Comparison of ENCODE assay signal across 8 cellular contexts in genomic region chr12:56007892-56008471, GRCh38. TPM values are rescaled to one million over a fixed set of nuclear protein-coding genes. Genes with fewer than 3 reads are reported as not detected.
DNase-seq lines count a peak whose midpoint lies in the region; ATAC-seq and TF ChIP-seq lines count a peak whose summit lies in the region.

No MANE protein-coding gene starts in this region.

- peak; percentile 3 for TF ChIP-seq POLR2A in GM19099 (IDR thresholded peaks at IDR 0.05; ENCODE audit: extremely low read depth, insufficient read length, low read depth)

- peak; percentile 48 for ATAC-seq in stimulated activated naive CD8-positive, alpha-beta T cell treated with anti-CD3 and anti-CD28 coated beads, Interleukin-15, amount 100 ng/mL, for 72 hours
- ATAC-seq in HG03097 (IDR thresholded peaks at IDR 0.05; ENCODE audit: low FRiP score, unreplicated experiment), result no peak

- DNase-seq in AG20443 (ENCODE audit: low spot score) (peak; percentile 58), Kasumi-1 (lab: John Stamatoyannopoulos, UW) (peak; percentile 37 to 38), T47D (ENCODE audit: low read depth in 1 of 2, low spot score in 1 of 2) (peak; percentile 39 to 43), kidney epithelial cell (ENCODE audit: low read depth) (no peak), H4 (ENCODE audit: low spot score) (no peak)
- no peak for DNase-seq in stimulated activated naive CD8-positive, alpha-beta T cell treated with anti-CD3 and anti-CD28 coated beads, Interleukin-15, amount 100 ng/mL, for 72 hours

- H3K27me3 ChIP-seq in kidney epithelial cell (ENCODE audit: control insufficient read depth, insufficient read depth, low read length), result no peaks in the 10 kb centered on the region

- H3K27me3 Mint-ChIP-seq in stimulated activated naive CD8-positive, alpha-beta T cell treated with anti-CD3 and anti-CD28 coated beads, Interleukin-15, amount 100 ng/mL, for 72 hours, result no peaks in the 10 kb centered on the region

- peaks cover 2% of the 10 kb centered on the region for H3K36me3 ChIP-seq in kidney epithelial cell (ENCODE audit: control insufficient read depth, insufficient read depth, low read length)

- peaks cover 57% of the 10 kb centered on the region for H3K4me1 Mint-ChIP-seq in stimulated activated naive CD8-positive, alpha-beta T cell treated with anti-CD3 and anti-CD28 coated beads, Interleukin-15, amount 100 ng/mL, for 72 hours

- TF ChIP-seq CTCF in kidney epithelial cell (IDR thresholded peaks at IDR 0.05; ENCODE audit: insufficient read depth, low read length, poor library complexity, severe bottlenecking), result no peak

- peak overlapping the region; percentile 78 for H3K4me3 ChIP-seq in kidney epithelial cell (ENCODE audit: low read depth, low read length)

- in situ Hi-C loops in T47D (cut with HindIII; ENCODE audit: low pct_unique_long_range_greater_than_20kb, low sequenced_read_pairs), result no loop called here

- peak overlapping the region; percentile 84 to 98 for H3K4me3 Mint-ChIP-seq in stimulated activated naive CD8-positive, alpha-beta T cell treated with anti-CD3 and anti-CD28 coated beads, Interleukin-15, amount 100 ng/mL, for 72 hours

- no peaks in the 10 kb centered on the region for H3K9me3 Mint-ChIP-seq in stimulated activated naive CD8-positive, alpha-beta T cell treated with anti-CD3 and anti-CD28 coated beads, Interleukin-15, amount 100 ng/mL, for 72 hours

- H3K27ac Mint-ChIP-seq in stimulated activated naive CD8-positive, alpha-beta T cell treated with anti-CD3 and anti-CD28 coated beads, Interleukin-15, amount 100 ng/mL, for 72 hours, result peak overlapping the region; percentile 83 to 84

RNA-seq across cellular contexts. Expression of gene SUOX, which starts 10.9 kb away (rescaled TPM):
- total RNA-seq in kidney epithelial cell, result 12.0 and 18.0 TPM in 2 replicates
- total RNA-seq in H4 (2014; rRNA removed; shearing (Covaris generic)), result 16.7 and 25.9 TPM in 2 replicates

RNA-seq across cellular contexts. Expression of gene IKZF4, which starts 12.9 kb away (rescaled TPM):
- 5.7 and 5.8 TPM in 2 replicates for total RNA-seq in kidney epithelial cell
- 0.39 and 0.89 TPM in 2 replicates for total RNA-seq in H4 (2014; rRNA removed; shearing (Covaris generic))

RNA-seq across cellular contexts. Expression of gene RPS26, which starts 33.7 kb away (rescaled TPM):
- total RNA-seq in kidney epithelial cell, result 1,382 and 1,633 TPM in 2 replicates
- 1,414 and 1,870 TPM in 2 replicates for total RNA-seq in H4 (2014; rRNA removed; shearing (Covaris generic))

RNA-seq across cellular contexts. Expression of gene RAB5B, which starts 34.1 kb away (rescaled TPM):
- total RNA-seq in kidney epithelial cell, result 78.2 and 81.0 TPM in 2 replicates
- total RNA-seq in H4 (2014; rRNA removed; shearing (Covaris generic)), result 46.9 and 47.7 TPM in 2 replicates

RNA-seq across cellular contexts. Expression of gene CDK2, which starts 41.4 kb away (rescaled TPM):
- 21.4 and 23.2 TPM in 2 replicates for total RNA-seq in kidney epithelial cell
- total RNA-seq in H4 (2014; rRNA removed; shearing (Covaris generic)), result 66.3 and 67.3 TPM in 2 replicates

Comparison
In these comparisons a context has a peak if more than half of its experiments do, and no peak if none do; other contexts are left out.
1. DNase-seq: peak in AG20443 (single experiment), Kasumi-1 (2 of 2) and T47D (2 of 2); none in kidney epithelial cell (single experiment), stimulated activated naive CD8-positive, alpha-beta T cell treated with anti-CD3 and anti-CD28 coated beads, Interleukin-15, amount 100 ng/mL, for 72 hours (0 of 2) and H4 (single experiment).